In genomic region chr6:34791842-34792604, GRCh38 we compare ENCODE assay signal across 8 cellular contexts. TPM values are rescaled to one million over a fixed set of nuclear protein-coding genes. Genes with fewer than 3 reads are reported as not detected.
DNase-seq lines count a peak whose midpoint lies in the region; ATAC-seq, FAIRE-seq and TF ChIP-seq lines count a peak whose summit lies in the region.

BLTP3A (plus strand) TSS chr6:34792083; CDS start chr6:34792251, 168 bp downstream.

- FAIRE-seq in pancreas (lab: Jason Lieb, UNC), result no peak

- H3K9me3 Mint-ChIP-seq in activated naive CD8-positive, alpha-beta T cell (ENCODE audit: low read depth), result no peaks in the 10 kb centered on the region

- 0 to 1% methylated on average over 53 to 93 of the region's 93 CpGs for WGBS in pancreas, 2 donors
- 0 to 1% methylated on average over 16 to 21 of the region's 93 CpGs for WGBS in thyroid gland, 2 donors

- no peaks in the 10 kb centered on the region for H3K27me3 ChIP-seq in H7 (ENCODE audit: control insufficient read depth, insufficient read depth, low read length)
- H3K27me3 ChIP-seq in MM.1S (replicated peaks; ENCODE audit: insufficient read depth, low read length), result no peaks in the 10 kb centered on the region
- no peaks in the 10 kb centered on the region for H3K27me3 ChIP-seq in pancreas
- no peaks in the 10 kb centered on the region for H3K27me3 ChIP-seq in thyroid gland

- H3K9me3 ChIP-seq in ES-I3 (ENCODE audit: control insufficient read depth, insufficient read depth, low read length) (peaks cover 3% of the 10 kb centered on the region), MM.1S (replicated peaks; ENCODE audit: insufficient read depth, low read length) (no peaks in the 10 kb centered on the region), pancreas (no peaks in the 10 kb centered on the region), thyroid gland (no peaks in the 10 kb centered on the region)

- H3K27ac ChIP-seq in MM.1S (ENCODE audit: low read length), result peak within 1 kb of the TSS; percentile 70
- peak within 1 kb of the TSS; percentile 92 to 94 (median 93) for H3K27ac ChIP-seq in pancreas
- peak within 1 kb of the TSS; percentile 89 to 92 (median 89) for H3K27ac ChIP-seq in thyroid gland

- H3K36me3 Mint-ChIP-seq in activated naive CD8-positive, alpha-beta T cell, result peaks cover 5% of the 10 kb centered on the region

- H3K9ac ChIP-seq in ES-I3 (ENCODE audit: low read depth, low read length), result peak within 1 kb of the TSS; percentile 85
- peak within 1 kb of the TSS; percentile 91 for H3K9ac ChIP-seq in MM.1S (ENCODE audit: low read length)

- H4K20me1 ChIP-seq in MM.1S (ENCODE audit: insufficient read depth, low read length), result no peaks in the 10 kb centered on the region

- intact Hi-C loops in Right ventricle myocardium inferior (cut with DNase I), result loop anchor here (5.0 kb wide), 1 partner anchor 35 kb away; the partner anchor contains the start of gene SNRPC
- intact Hi-C loops in pancreas (cut with DNase I), result no loop called here
- intact Hi-C loops in thyroid gland (cut with DNase I), result loop anchor here (5.0 kb wide), 1 partner anchor 95 kb away; the partner anchor contains the start of genes ANKS1A and TAF11

- H3K4me3 ChIP-seq in H7 (ENCODE audit: insufficient read depth, low read depth, low read length) (peak within 1 kb of the TSS; percentile 94), MM.1S (ENCODE audit: low read length) (peak within 1 kb of the TSS; percentile 73), pancreas (peak within 1 kb of the TSS; percentile 73 to 83 (median 81)), thyroid gland (replicated peaks in 1 of 3) (peak within 1 kb of the TSS; percentile 82 to 90 (median 86))

- H3K27me3 Mint-ChIP-seq in activated naive CD8-positive, alpha-beta T cell, result no peaks in the 10 kb centered on the region

- peak within 1 kb of the TSS; percentile 86 for H3K4me2 ChIP-seq in MM.1S (ENCODE audit: low read depth, low read length)

- H3K27ac Mint-ChIP-seq in activated naive CD8-positive, alpha-beta T cell, result peak within 1 kb of the TSS; percentile 94

- peaks cover 9% of the 10 kb centered on the region for H3F3A ChIP-seq in MM.1S (ENCODE audit: insufficient read depth, low read length)

- H3K4me1 Mint-ChIP-seq in activated naive CD8-positive, alpha-beta T cell (ENCODE audit: low read depth), result peaks cover 26% of the 10 kb centered on the region

- H3K79me2 ChIP-seq in MM.1S (ENCODE audit: low read length), result peaks cover 49% of the 10 kb centered on the region

- peak within 1 kb of the TSS; percentile 85 for H2AFZ ChIP-seq in MM.1S (ENCODE audit: low read length)

- H3K4me3 Mint-ChIP-seq in activated naive CD8-positive, alpha-beta T cell, result peak within 1 kb of the TSS; percentile 98

- TF ChIP-seq POLR2A in thyroid gland (IDR thresholded peaks at IDR 0.05), result peak; percentile 6 to 79

- TF ChIP-seq CTCF in MM.1S (IDR thresholded peaks at IDR 0.05; ENCODE audit: low read length), result no peak
- TF ChIP-seq CTCF in pancreas (IDR thresholded peaks at IDR 0.05), result no peak
- TF ChIP-seq CTCF in thyroid gland (IDR thresholded peaks at IDR 0.05), result peak in 2 of 6 experiments; percentile 8 to 31

- DNase-seq in H7 (peak; percentile 95), MM.1S (peak; percentile 85), Right ventricle myocardium inferior (ENCODE audit: missing footprints) (peak; percentile 90), pancreas (peak; percentile 61 to 90 (median 78)), thyroid gland (peak; percentile 71 to 76)

- H3K9me2 ChIP-seq in MM.1S (replicated peaks; ENCODE audit: insufficient read depth, low read length), result no peaks in the 10 kb centered on the region

- H3K4me1 ChIP-seq in ES-I3 (ENCODE audit: insufficient read depth, low read length) (no peaks in the 10 kb centered on the region), MM.1S (ENCODE audit: low read length) (0 out of 2 replicates have a peak, but pooled peaks cover 3% of the 10 kb centered on the region), pancreas (peaks cover 0 to 18% (median 4%) of the 10 kb centered on the region in 3 donors), thyroid gland (peaks cover 0 to 20% of the 10 kb centered on the region in 2 donors)

- peak; percentile 88 for ATAC-seq in SK-N-SH treated with all-trans-retinoic acid at 6 μM for 48 hours
- peak; percentile 95 for ATAC-seq in Right ventricle myocardium inferior
- ATAC-seq in pancreas, result peak; percentile 90 to 94 (median 92)

- H3K36me3 ChIP-seq in ES-I3 (ENCODE audit: insufficient read depth, low read length) (no peaks in the 10 kb centered on the region; the same call in 1 of the 2 replicates), H7 (replicated peaks; ENCODE audit: control insufficient read depth, insufficient read depth, low read length) (no peaks in the 10 kb centered on the region), MM.1S (replicated peaks; ENCODE audit: insufficient read depth, low read length) (no peaks in the 10 kb centered on the region), pancreas (no peaks in the 10 kb centered on the region), thyroid gland (no peaks in the 10 kb centered on the region)

TF ChIP-seq in SK-N-SH treated with all-trans-retinoic acid at 6 μM for 48 hours, 23 proteins besides CTCF, POLR2A, EP300 and RAD21:
- TF ChIP-seq ZFP3 (CRISPR knock-in tag; IDR thresholded peaks at IDR 0.05) (no peak), BACH2 (CRISPR knock-in tag; IDR thresholded peaks at IDR 0.05; ENCODE audit: borderline replicate concordance) (no peak), ZNF565 (CRISPR knock-in tag; conservative IDR thresholded peaks at IDR 0.05; ENCODE audit: low read depth) (no peak), ISL1 (CRISPR knock-in tag; IDR thresholded peaks at IDR 0.05) (no peak), GLIS3 (CRISPR knock-in tag; IDR thresholded peaks at IDR 0.05) (no peak), TSHZ2 (CRISPR knock-in tag; IDR thresholded peaks at IDR 0.05) (no peak), PPARA (CRISPR knock-in tag; IDR thresholded peaks at IDR 0.05; ENCODE audit: borderline replicate concordance) (no peak), ESRRG (CRISPR knock-in tag; IDR thresholded peaks at IDR 0.05) (no peak), CSDC2 (CRISPR knock-in tag; IDR thresholded peaks at IDR 0.05) (no peak), PATZ1 (CRISPR knock-in tag; IDR thresholded peaks at IDR 0.05; ENCODE audit: borderline replicate concordance) (no peak), CSRNP3 (CRISPR knock-in tag; IDR thresholded peaks at IDR 0.05) (no peak), TCF4 (CRISPR knock-in tag; IDR thresholded peaks at IDR 0.05; ENCODE audit: borderline replicate concordance) (no peak)

RNA-seq across cellular contexts. Expression of gene BLTP3A, which starts in this region (rescaled TPM):
- 11.3 and 12.9 TPM in 2 replicates for total RNA-seq in H7 (2014; rRNA removed; shearing (Covaris generic))
- total RNA-seq in Right ventricle myocardium inferior (17.1 TPM), pancreas (10 to 100 TPM in 2 of 6 donors, 1 to 10 TPM in 4; 7.4 to 14.4 (median 9.6) TPM), thyroid gland (10 to 100 TPM; 12.6 to 19.5 (median 16.1) TPM)
- polyA plus RNA-seq in pancreas, result 1 to 10 TPM; 2.5 to 2.9 TPM

Comparison
In these comparisons a context has a peak if more than half of its experiments do, and no peak if none do; other contexts are left out.
1. Peak in every context shown above with its lines: DNase-seq, ATAC-seq, H3K4me3 ChIP-seq and H3K27ac ChIP-seq.
2. intact Hi-C loops: an anchor here in Right ventricle myocardium inferior (5.0 kb wide) and thyroid gland (5.0 kb wide); none called in pancreas.